In the genomic region with DNA sequence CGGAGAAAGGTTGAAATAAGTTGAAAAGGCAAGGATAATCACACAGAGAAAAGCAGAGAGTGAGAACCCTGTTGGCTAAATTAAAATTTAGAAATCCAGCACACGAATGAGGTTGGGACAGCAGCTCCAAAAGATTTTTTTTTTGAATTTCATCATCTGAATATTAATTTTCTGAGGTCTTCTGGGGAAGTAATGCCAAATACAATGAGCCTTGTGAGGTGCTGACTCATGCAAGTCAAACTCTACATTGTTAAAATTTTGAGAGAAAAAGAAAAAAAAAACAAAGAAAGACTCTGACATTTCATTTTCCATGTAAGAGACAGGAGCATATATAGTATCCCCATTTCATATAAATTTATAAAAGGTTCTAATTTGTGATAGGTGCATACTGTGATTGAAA, we compare ENCODE assay signal across 21 cellular contexts.
DNase-seq lines count a peak whose midpoint lies in the region; ATAC-seq, FAIRE-seq and TF ChIP-seq lines count a peak whose summit lies in the region.
"Had no signal": no experiment of that assay in that cellular context is flagged by ENCODE, and none has a peak within 500 bp of the region (broad histone marks: within the 10 kb centered on the region; RNA-seq: fewer than 3 reads in every experiment).

No MANE protein-coding gene starts in this region.

- no peak overlapping the region for H3K23ac ChIP-seq in mesenchymal stem cell (ENCODE audit: low read length in 2 of 2)

- dilution Hi-C loops in endothelial cell of umbilical vein (cut with MboI; ENCODE audit: extremely low pct_ligation_motif_present, low sequenced_read_pairs) = no loop called here

- intact Hi-C loops in endothelial cell of umbilical vein (cut with micrococcal nuclease) = loop anchor here (5.0 to 10.0 kb wide), 2 partner anchors 254 to 946 kb away; no protein-coding TSS in a partner anchor

- H3K9me2 ChIP-seq in GM23338 (ENCODE audit: insufficient read depth) = no peaks in the 10 kb centered on the region

- H2BK120ac ChIP-seq in mesenchymal stem cell (ENCODE audit: low read depth, low read length) = no peak overlapping the region

- no peaks in the 10 kb centered on the region for H4K20me1 ChIP-seq in GM23338 (replicated peaks; ENCODE audit: insufficient read depth)
- no peaks in the 10 kb centered on the region for H4K20me1 ChIP-seq in endothelial cell of umbilical vein (replicated peaks; ENCODE audit: control insufficient read depth, extremely low read depth, insufficient read depth, low read length)

- peak overlapping the region; percentile 31 for H2AFZ ChIP-seq in ACC112 (ENCODE audit: low read length, unreplicated experiment)
- 0 out of 2 replicates have a peak overlapping the region, but pooled peaks have one; percentile 16 for H2AFZ ChIP-seq in GM23338
- no peak overlapping the region for H2AFZ ChIP-seq in endothelial cell of umbilical vein (ENCODE audit: low read depth, low read length)
- H2AFZ ChIP-seq in mesenchymal stem cell (ENCODE audit: low read depth, low read length) = no peak overlapping the region

- H2BK12ac ChIP-seq in mesenchymal stem cell (ENCODE audit: low read length in 2 of 2) = no peak overlapping the region

- CTCF ChIA-PET in endothelial cell of umbilical vein (lab: Charles Lee) = interaction anchor here (1.5 to 1.8 kb wide), 2 partner anchors 10 to 23 kb away, joined by 4 to 6 read pairs; no protein-coding TSS in a partner anchor

- H3K9me3 Mint-ChIP-seq in GM23338 = no peaks in the 10 kb centered on the region

- H3K9me3 ChIP-seq in endothelial cell of umbilical vein (replicated peaks; ENCODE audit: control insufficient read depth, insufficient read depth, low read length) (no peaks in the 10 kb centered on the region), mesenchymal stem cell (ENCODE audit: control insufficient read depth, low read length) (no peaks in the 10 kb centered on the region)
- H3K9me3 ChIP-seq: BE2C, HAP-1, SJSA1 had no signal

- peak overlapping the region; percentile 33 for H3K27ac ChIP-seq in ACC112 (ENCODE audit: low read depth, low read length)
- no peak overlapping the region for H3K27ac ChIP-seq in GM23338 (ENCODE audit: low read depth)
- H3K27ac ChIP-seq in endothelial cell of umbilical vein (ENCODE audit: insufficient read depth, low read depth, low read length) = no peak overlapping the region
- no peak overlapping the region for H3K27ac ChIP-seq in mesenchymal stem cell (ENCODE audit: low read length, poor library complexity, severe bottlenecking)
- H3K27ac ChIP-seq: SJSA1 had no signal

- WGBS in mesenchymal stem cell = 91% methylated on average over 1 of the region's 2 CpGs

- ATAC-seq in GM23338 (no peak), HG03521 (IDR thresholded peaks at IDR 0.05; ENCODE audit: unreplicated experiment) (no peak)
- ATAC-seq: GM12878, Right ventricle myocardium inferior had no signal

- H3K4me1 ChIP-seq in ACC112 (ENCODE audit: control insufficient read depth, insufficient read depth, low read length, unreplicated experiment) = peaks cover 53% of the 10 kb centered on the region
- no peaks in the 10 kb centered on the region for H3K4me1 ChIP-seq in GM23338 (ENCODE audit: insufficient read depth)
- peaks cover 60% of the 10 kb centered on the region for H3K4me1 ChIP-seq in endothelial cell of umbilical vein (ENCODE audit: control insufficient read depth, extremely low read depth, insufficient read depth, low read length)
- no peaks in the 10 kb centered on the region for H3K4me1 ChIP-seq in mesenchymal stem cell (ENCODE audit: control insufficient read depth, insufficient read depth, low read depth, low read length)
- H3K4me1 ChIP-seq: HAP-1 had no signal

- H2AK5ac ChIP-seq in mesenchymal stem cell (ENCODE audit: low read length, severe bottlenecking) = no peak overlapping the region

- H3K4me3 Mint-ChIP-seq in GM23338 = no peak overlapping the region

- H3K79me1 ChIP-seq in mesenchymal stem cell (replicated peaks; ENCODE audit: low read length, poor library complexity, severe bottlenecking) = no peaks in the 10 kb centered on the region

- no TSS peak for BruUV-seq in endothelial cell of umbilical vein (replicated peaks; lab: Mats Ljungman, UMichigan)

- no peak overlapping the region for H4K8ac ChIP-seq in mesenchymal stem cell (ENCODE audit: low read length)

- H3K36me3 ChIP-seq in ACC112 (ENCODE audit: insufficient read depth, low read length) (no peaks in the 10 kb centered on the region), GM23338 (ENCODE audit: insufficient read depth) (no peaks in the 10 kb centered on the region), endothelial cell of umbilical vein (ENCODE audit: control insufficient read depth in 2 of 2, extremely low read depth in 1 of 2, insufficient read depth in 2 of 2, low read length in 2 of 2) (no peaks in the 10 kb centered on the region), mesenchymal stem cell (ENCODE audit: control insufficient read depth in 1 of 2, insufficient read depth in 2 of 2, low read depth in 1 of 2, low read length in 2 of 2) (no peaks in the 10 kb centered on the region)
- H3K36me3 ChIP-seq: BE2C, HAP-1, SJSA1 had no signal

- H3K4me2 ChIP-seq in GM23338 = no peak overlapping the region
- peak overlapping the region; percentile 10 for H3K4me2 ChIP-seq in endothelial cell of umbilical vein (ENCODE audit: insufficient read depth, low read length)
- no peak overlapping the region for H3K4me2 ChIP-seq in mesenchymal stem cell (ENCODE audit: low read length, poor library complexity, severe bottlenecking)

- H3K18ac ChIP-seq in mesenchymal stem cell (ENCODE audit: low read depth in 1 of 2, low read length in 2 of 2) = no peak overlapping the region

- peak overlapping the region; percentile 32; the same call in 1 of the 2 replicates for H3K27ac Mint-ChIP-seq in GM23338

- H3F3A ChIP-seq in GM23338 (replicated peaks; ENCODE audit: low read depth) = no peaks in the 10 kb centered on the region

- no peak overlapping the region for H4K91ac ChIP-seq in mesenchymal stem cell (ENCODE audit: low read length)

- H3K9ac ChIP-seq in endothelial cell of umbilical vein (replicated peaks; ENCODE audit: extremely low read depth, insufficient read depth, low read length) (no peak overlapping the region), mesenchymal stem cell (ENCODE audit: low read length) (peak overlapping the region; percentile 11)

- no peak overlapping the region for H2BK5ac ChIP-seq in mesenchymal stem cell (ENCODE audit: low read depth, low read length, poor library complexity, severe bottlenecking)

- no peak for TF ChIP-seq POLR2A in endothelial cell of umbilical vein (IDR thresholded peaks at IDR 0.05; ENCODE audit: low read depth, low read length)

- H3K4me3 ChIP-seq in ACC112 (ENCODE audit: low read depth, low read length) (peak overlapping the region; percentile 25; the same call in 1 of the 2 replicates), GM23338 (no peak overlapping the region), endothelial cell of umbilical vein (replicated peaks in 1 of 3; ENCODE audit: insufficient read depth in 1 of 3, low read depth in 1 of 3, low read length in 3 of 3) (no peak overlapping the region), mesenchymal stem cell (ENCODE audit: insufficient read depth in 1 of 2, low read depth in 1 of 2, low read length in 2 of 2) (no peak overlapping the region)
- H3K4me3 ChIP-seq: GM12878, HAP-1, SJSA1 had no signal

- POLR2A ChIA-PET in endothelial cell of umbilical vein (lab: Charles Lee) = no interaction called here

- no peaks in the 10 kb centered on the region for H3K36me3 Mint-ChIP-seq in GM23338 (ENCODE audit: low read depth)

- H3K27me3 ChIP-seq in ACC112 (ENCODE audit: insufficient read depth, low read length) (no peaks in the 10 kb centered on the region), GM23338 (ENCODE audit: insufficient read depth) (no peaks in the 10 kb centered on the region), endothelial cell of umbilical vein (ENCODE audit: control insufficient read depth in 2 of 2, insufficient read depth in 2 of 2, low read length in 2 of 2) (no peaks in the 10 kb centered on the region), mesenchymal stem cell (ENCODE audit: control insufficient read depth in 1 of 2, insufficient read depth in 1 of 2, low read length in 2 of 2) (no peaks in the 10 kb centered on the region)
- H3K27me3 ChIP-seq: BE2C, SJSA1 had no signal

- H3K14ac ChIP-seq in mesenchymal stem cell (ENCODE audit: low read length in 2 of 2) = no peak overlapping the region

- DNase-seq in GM23338 (ENCODE audit: low spot score) = no peak
- DNase-seq in endothelial cell of umbilical vein (ENCODE audit: low read depth, low spot score) = no peak
- DNase-seq in mesenchymal stem cell = no peak
- DNase-seq in NCI-H2029 treated with DMSO at 0.1 percent for 48 hours (lab: John Stamatoyannopoulos, UW) = no peak
- DNase-seq in NCI-H1092 (lab: John Stamatoyannopoulos, UW) = no peak
- DNase-seq in NCI-H2029 (lab: John Stamatoyannopoulos, UW) = no peak
- DNase-seq: BE2C, DMS79, KG1, NCI-H1105 treated with DMSO at 0.1 percent for 48 hours, NCI-H446, NCI-H526, OCI-M1 had no signal

- H2BK15ac ChIP-seq in mesenchymal stem cell (ENCODE audit: low read depth, poor library complexity, severe bottlenecking) = no peak overlapping the region

- TF ChIP-seq CTCF in GM23338 (conservative IDR thresholded peaks at IDR 0.05; ENCODE audit: low read depth in 2 of 2) = no peak
- TF ChIP-seq CTCF in endothelial cell of umbilical vein (IDR thresholded peaks at IDR 0.05; ENCODE audit: extremely low read depth in 1 of 2, insufficient read depth in 1 of 2, low read depth in 1 of 2, low read length in 2 of 2) = no peak

- H3K79me2 ChIP-seq in ACC112 (ENCODE audit: control insufficient read depth, insufficient read depth, low read length, unreplicated experiment) (no peaks in the 10 kb centered on the region), GM23338 (replicated peaks; ENCODE audit: insufficient read depth) (no peaks in the 10 kb centered on the region), endothelial cell of umbilical vein (ENCODE audit: control insufficient read depth, insufficient read depth, low read length) (no peaks in the 10 kb centered on the region)

- H3K4me1 Mint-ChIP-seq in GM23338 = peaks cover 7% of the 10 kb centered on the region

- H3K9me1 ChIP-seq in endothelial cell of umbilical vein (replicated peaks; ENCODE audit: control insufficient read depth, extremely low read depth, insufficient read depth, low read length) = no peaks in the 10 kb centered on the region

- H3K27me3 Mint-ChIP-seq in GM23338 (ENCODE audit: insufficient read depth, low read depth, poor library complexity) = no peaks in the 10 kb centered on the region

- FAIRE-seq in endothelial cell of umbilical vein (lab: Jason Lieb, UNC) = no peak
- FAIRE-seq: GM12878, HTR-8/SVneo, RCC 7860 had no signal

- H3K4ac ChIP-seq in mesenchymal stem cell (ENCODE audit: low read depth in 1 of 2, low read length in 2 of 2) = no peak overlapping the region

TF ChIP-seq in GM23338, 12 proteins besides CTCF, POLR2A, EP300 and RAD21 (continues in another document):
- TF ChIP-seq POLR2AphosphoS5 (IDR thresholded peaks at IDR 0.05; ENCODE audit: low read depth) (no peak), CREB1 (CRISPR knock-in tag; IDR thresholded peaks at IDR 0.05; ENCODE audit: low read depth) (no peak)

TF ChIP-seq in endothelial cell of umbilical vein, 7 proteins besides CTCF, POLR2A, EP300 and RAD21:
- no peak for TF ChIP-seq POLR2AphosphoS5 (IDR thresholded peaks at IDR 0.05; ENCODE audit: insufficient read depth, low read depth, low read length)
- TF ChIP-seq FOS (IDR thresholded peaks at IDR 0.05; ENCODE audit: borderline replicate concordance, insufficient read depth, low read length) = peak; percentile 30

Comparison
In these comparisons a context has a peak if more than half of its experiments do, and no peak if none do; other contexts are left out.
1. H2AFZ ChIP-seq: peak in ACC112 (single experiment) and GM23338 (single experiment); none in endothelial cell of umbilical vein (single experiment) and mesenchymal stem cell (single experiment).